Comparison of ENCODE assay signal across 12 cellular contexts in genomic region chr10:85791846-85792532, GRCh38.
DNase-seq lines count a peak whose midpoint lies in the region; ATAC-seq and TF ChIP-seq lines count a peak whose summit lies in the region.
"Had no signal": no experiment of that assay in that cellular context is flagged by ENCODE, and none has a peak within 500 bp of the region (broad histone marks: within the 10 kb centered on the region; RNA-seq: fewer than 3 reads in every experiment).

No MANE protein-coding gene starts in this region.

- no peaks in the 10 kb centered on the region for H3K27me3 Mint-ChIP-seq in type B pancreatic cell

- peak; percentile 36 for TF ChIP-seq CTCF in RWPE2 (IDR thresholded peaks at IDR 0.05; ENCODE audit: poor library complexity, severe bottlenecking)
- TF ChIP-seq CTCF in type B pancreatic cell (conservative IDR thresholded peaks at IDR 0.05), result peak; percentile 49

- peaks cover 2% of the 10 kb centered on the region for H3K9me3 ChIP-seq in RWPE2 (ENCODE audit: severe bottlenecking)

- H3K9me3 Mint-ChIP-seq in type B pancreatic cell, result no peaks in the 10 kb centered on the region
- H3K9me3 Mint-ChIP-seq: activated naive CD4-positive, alpha-beta T cell treated with anti-CD3 and anti-CD28 coated beads, Interleukin-2, amount 50 U/mL, for 72 hours had no signal

- no peak overlapping the region for H3K27ac ChIP-seq in RWPE2 (ENCODE audit: poor library complexity, severe bottlenecking)

- H3K4me1 ChIP-seq in RWPE2 (ENCODE audit: insufficient read depth, poor library complexity, severe bottlenecking), result no peaks in the 10 kb centered on the region

- H3K27me3 ChIP-seq in RWPE2 (ENCODE audit: insufficient read depth, poor library complexity, severe bottlenecking), result no peaks in the 10 kb centered on the region

- H3K27ac Mint-ChIP-seq in type B pancreatic cell, result no peak overlapping the region
- H3K27ac Mint-ChIP-seq: activated naive CD4-positive, alpha-beta T cell treated with anti-CD3 and anti-CD28 coated beads, Interleukin-2, amount 50 U/mL, for 72 hours had no signal

- H3K36me3 Mint-ChIP-seq in type B pancreatic cell, result no peaks in the 10 kb centered on the region
- H3K36me3 Mint-ChIP-seq: activated naive CD4-positive, alpha-beta T cell treated with anti-CD3 and anti-CD28 coated beads, Interleukin-2, amount 50 U/mL, for 72 hours had no signal

- intact Hi-C loops in left cardiac atrium (cut with DNase I) (no loop called here), cardiac septum (cut with DNase I) (loop anchor here (5.0 kb wide), 1 partner anchor 585 kb away; no protein-coding TSS in a partner anchor)

- H3K4me1 Mint-ChIP-seq in type B pancreatic cell (ENCODE audit: unreplicated experiment), result peaks cover 10% of the 10 kb centered on the region

- no peak overlapping the region for H3K4me3 Mint-ChIP-seq in type B pancreatic cell

- no peak for DNase-seq in left cardiac atrium
- DNase-seq in cardiac septum (ENCODE audit: low spot score), result no peak
- no peak for DNase-seq in RWPE2 (ENCODE audit: low spot score)
- peak; percentile 1 for DNase-seq in iris pigment epithelial cell (ENCODE audit: low read depth)
- no peak for DNase-seq in type B pancreatic cell (ENCODE audit: extremely low spot score, unreplicated experiment)
- no peak for DNase-seq in RKO (ENCODE audit: low spot score)
- no peak for DNase-seq in cortex of kidney (lab: John Stamatoyannopoulos, UW)
- DNase-seq: NCI-H1092 treated with DMSO at 0.1 percent for 48 hours, SHP77 had no signal

- peak; percentile 30 to 67 for ATAC-seq in left cardiac atrium
- ATAC-seq in RWPE2 (ENCODE audit: low read depth), result no peak
- no peak for ATAC-seq in HG03139 (IDR thresholded peaks at IDR 0.05; ENCODE audit: unreplicated experiment)
- ATAC-seq: activated naive CD4-positive, alpha-beta T cell treated with anti-CD3 and anti-CD28 coated beads, Interleukin-2, amount 50 U/mL, for 72 hours; left lobe of liver had no signal

- H3K4me3 ChIP-seq in RWPE2 (ENCODE audit: severe bottlenecking), result no peak overlapping the region

- no peaks in the 10 kb centered on the region for H3K36me3 ChIP-seq in RWPE2 (ENCODE audit: low read depth)

Comparison
In these comparisons a context has a peak if more than half of its experiments do, and no peak if none do; other contexts are left out.
1. ATAC-seq: peak in left cardiac atrium (2 of 2); none in RWPE2 (single experiment) and HG03139 (single experiment).